In genomic region chr3:119595639-119596329, GRCh38 we compare ENCODE assay signal across 11 cellular contexts. TPM values are rescaled to one million over a fixed set of nuclear protein-coding genes. Genes with fewer than 3 reads are reported as not detected.
DNase-seq lines count a peak whose midpoint lies in the region; ATAC-seq lines count a peak whose summit lies in the region.
"Had no signal": no experiment of that assay in that cellular context is flagged by ENCODE, and none has a peak within 500 bp of the region (broad histone marks: within the 10 kb centered on the region; RNA-seq: fewer than 3 reads in every experiment).

No MANE protein-coding gene starts in this region.

- H3K9me3 Mint-ChIP-seq in stimulated activated naive B cell treated with anti-CD40 and anti-IgM and Interleukin-4, amounts not matched to agents 10 μg/mL and 1 μg/mL and 100 μg/mL, for 72 hours: no peaks in the 10 kb centered on the region
- H3K9me3 Mint-ChIP-seq in T-helper 2 cell treated with Interferon-gamma antibody and Interleukin-4, amounts not matched to agents 5 μg/mL and 100 μg/mL, for 36 hours: no peaks in the 10 kb centered on the region

- WGBS in GM23248 (ENCODE audit: low coverage in 1 of 2, low lambda C conversion rate in 2 of 2, missing lambda C conversion rate in 2 of 2), 2 experiments: 65 to 77% methylated on average over 7 of the region's 7 CpGs

- H3K27me3 ChIP-seq in GM23248 (replicated peaks; ENCODE audit: insufficient read depth) (0 out of 2 replicates have a peak, but pooled peaks cover 10% of the 10 kb centered on the region), adipocyte (replicated peaks; ENCODE audit: control insufficient read depth, insufficient read depth, low read length) (no peaks in the 10 kb centered on the region), H7 (ENCODE audit: control insufficient read depth, insufficient read depth, low read length) (no peaks in the 10 kb centered on the region)

- no peaks in the 10 kb centered on the region for H3F3A ChIP-seq in GM23248 (ENCODE audit: insufficient read depth)

- H3K4me3 ChIP-seq in GM23248 (no peak overlapping the region), adipocyte (ENCODE audit: low read length) (peak overlapping the region; percentile 65), H7 (ENCODE audit: insufficient read depth, low read depth, low read length) (no peak overlapping the region)

- no peaks in the 10 kb centered on the region for H3K9me3 ChIP-seq in GM23248 (ENCODE audit: low read depth)
- H3K9me3 ChIP-seq in adipocyte (ENCODE audit: control insufficient read depth, low read length): no peaks in the 10 kb centered on the region

- H3K4me3 Mint-ChIP-seq in stimulated activated naive B cell treated with anti-CD40 and anti-IgM and Interleukin-4, amounts not matched to agents 10 μg/mL and 1 μg/mL and 100 μg/mL, for 72 hours: no peak overlapping the region
- no peak overlapping the region for H3K4me3 Mint-ChIP-seq in T-helper 2 cell treated with Interferon-gamma antibody and Interleukin-4, amounts not matched to agents 5 μg/mL and 100 μg/mL, for 36 hours
- H3K4me3 Mint-ChIP-seq: T-helper 17 cell had no signal

- peaks cover 48 to 71% of the 10 kb centered on the region in 2 donors for H3K4me1 Mint-ChIP-seq in stimulated activated naive B cell treated with anti-CD40 and anti-IgM and Interleukin-4, amounts not matched to agents 10 μg/mL and 1 μg/mL and 100 μg/mL, for 72 hours
- peaks cover 12% of the 10 kb centered on the region for H3K4me1 Mint-ChIP-seq in T-helper 2 cell treated with Interferon-gamma antibody and Interleukin-4, amounts not matched to agents 5 μg/mL and 100 μg/mL, for 36 hours (ENCODE audit: low read depth)

- peak; percentile 26 for DNase-seq in GM23248
- DNase-seq in adipocyte (ENCODE audit: low read depth): no peak
- DNase-seq in iris pigment epithelial cell (ENCODE audit: low read depth): peak; percentile 14
- DNase-seq in stimulated activated naive B cell treated with anti-CD40 and anti-IgM and Interleukin-4, amounts not matched to agents 10 μg/mL and 1 μg/mL and 100 μg/mL, for 72 hours: no peak
- DNase-seq in H7: no peak
- DNase-seq in T-helper 2 cell treated with Interferon-gamma antibody and Interleukin-4, amounts not matched to agents 5 μg/mL and 100 μg/mL, for 36 hours (ENCODE audit: low spot score): no peak
- DNase-seq: activated CD8-positive, alpha-beta memory T cell treated with anti-CD3 and anti-CD28 coated beads, Interleukin-2, amount 50 U/mL, for 4 hours; COR-L47; T-helper 17 cell had no signal

- H3K9ac ChIP-seq in GM23248 (no peak overlapping the region), adipocyte (ENCODE audit: low read length) (peak overlapping the region; percentile 46)

- peak overlapping the region; percentile 37 for H3K27ac Mint-ChIP-seq in stimulated activated naive B cell treated with anti-CD40 and anti-IgM and Interleukin-4, amounts not matched to agents 10 μg/mL and 1 μg/mL and 100 μg/mL, for 72 hours
- H3K27ac Mint-ChIP-seq in T-helper 2 cell treated with Interferon-gamma antibody and Interleukin-4, amounts not matched to agents 5 μg/mL and 100 μg/mL, for 36 hours: no peak overlapping the region
- H3K27ac Mint-ChIP-seq: T-helper 17 cell had no signal

- H3K27ac ChIP-seq in GM23248: no peak overlapping the region
- H3K27ac ChIP-seq: HL-60 had no signal

- no peaks in the 10 kb centered on the region for H3K36me3 ChIP-seq in GM23248 (ENCODE audit: low read depth)
- no peaks in the 10 kb centered on the region for H3K36me3 ChIP-seq in adipocyte (ENCODE audit: control insufficient read depth, insufficient read depth, low read length, severe bottlenecking)
- H3K36me3 ChIP-seq in H7 (replicated peaks; ENCODE audit: control insufficient read depth, insufficient read depth, low read length): no peaks in the 10 kb centered on the region

- H3K79me2 ChIP-seq in GM23248 (ENCODE audit: insufficient read depth): no peaks in the 10 kb centered on the region

- no peaks in the 10 kb centered on the region for H4K20me1 ChIP-seq in GM23248 (ENCODE audit: insufficient read depth)

- H3K4me1 ChIP-seq in GM23248 (ENCODE audit: insufficient read depth) (no peaks in the 10 kb centered on the region), adipocyte (ENCODE audit: control insufficient read depth, insufficient read depth, low read length) (peaks cover 25% of the 10 kb centered on the region)

- no peak for ATAC-seq in stimulated activated naive B cell treated with anti-CD40 and anti-IgM and Interleukin-4, amounts not matched to agents 10 μg/mL and 1 μg/mL and 100 μg/mL, for 72 hours (replicated peaks)
- ATAC-seq in GM21619 (IDR thresholded peaks at IDR 0.05; ENCODE audit: unreplicated experiment): no peak
- ATAC-seq: T-helper 17 cell had no signal

- no peaks in the 10 kb centered on the region for H3K27me3 Mint-ChIP-seq in stimulated activated naive B cell treated with anti-CD40 and anti-IgM and Interleukin-4, amounts not matched to agents 10 μg/mL and 1 μg/mL and 100 μg/mL, for 72 hours
- peaks cover 2% of the 10 kb centered on the region for H3K27me3 Mint-ChIP-seq in T-helper 2 cell treated with Interferon-gamma antibody and Interleukin-4, amounts not matched to agents 5 μg/mL and 100 μg/mL, for 36 hours (ENCODE audit: low read depth)

- in situ Hi-C loops in GM23248 (cut with MboI): no loop called here

- H3K9me2 ChIP-seq in GM23248 (ENCODE audit: insufficient read depth): no peaks in the 10 kb centered on the region

- H3K4me2 ChIP-seq in GM23248 (ENCODE audit: unreplicated experiment): no peak overlapping the region

- peak overlapping the region; percentile 29 for H2AFZ ChIP-seq in GM23248

- H3K36me3 Mint-ChIP-seq in stimulated activated naive B cell treated with anti-CD40 and anti-IgM and Interleukin-4, amounts not matched to agents 10 μg/mL and 1 μg/mL and 100 μg/mL, for 72 hours: peaks cover 3 to 13% of the 10 kb centered on the region in 2 donors
- no peaks in the 10 kb centered on the region for H3K36me3 Mint-ChIP-seq in T-helper 2 cell treated with Interferon-gamma antibody and Interleukin-4, amounts not matched to agents 5 μg/mL and 100 μg/mL, for 36 hours (ENCODE audit: low read depth)

RNA-seq across cellular contexts. Expression of gene PLA1A, which starts 1.9 kb away (rescaled TPM):
- not detected in 2 replicates for total RNA-seq in GM23248 (2014; rRNA removed; shearing (Covaris generic))
- not detected in 2 replicates for polyA plus RNA-seq in GM23248 (2016; fragmentation: Nextera tagmentation; extraction: Ambion mirVana)
- not detected in 2 replicates for total RNA-seq in H7 (2014; rRNA removed; shearing (Covaris generic))

RNA-seq across cellular contexts. Expression of gene ADPRH, which starts 16.5 kb away (rescaled TPM):
- total RNA-seq in GM23248 (2014; rRNA removed; shearing (Covaris generic)): 2.1 and 6.6 TPM in 2 replicates
- 1.7 and 2.3 TPM in 2 replicates for polyA plus RNA-seq in GM23248 (2016; fragmentation: Nextera tagmentation; extraction: Ambion mirVana)
- total RNA-seq in H7 (2014; rRNA removed; shearing (Covaris generic)): 0.96 and 2.9 TPM in 2 replicates

RNA-seq across cellular contexts. Expression of gene CD80, which starts 36.4 kb away (rescaled TPM):
- not detected in 2 replicates for total RNA-seq in GM23248 (2014; rRNA removed; shearing (Covaris generic))
- polyA plus RNA-seq in GM23248 (2016; fragmentation: Nextera tagmentation; extraction: Ambion mirVana): 0.08 TPM in 1 of 2 replicates, not detected in the other
- total RNA-seq in H7 (2014; rRNA removed; shearing (Covaris generic)): not detected in 2 replicates

Comparison
In these comparisons a context has a peak if more than half of its experiments do, and no peak if none do; other contexts are left out.
1. DNase-seq: peak in GM23248 (single experiment) and iris pigment epithelial cell (single experiment); none in adipocyte (single experiment), stimulated activated naive B cell treated with anti-CD40 and anti-IgM and Interleukin-4, amounts not matched to agents 10 μg/mL and 1 μg/mL and 100 μg/mL, for 72 hours (single experiment), H7 (single experiment) and T-helper 2 cell treated with Interferon-gamma antibody and Interleukin-4, amounts not matched to agents 5 μg/mL and 100 μg/mL, for 36 hours (single experiment).